Comparison of ENCODE assay signal across 21 cellular contexts in genomic region chr7:115850774-115851173, GRCh38.
DNase-seq lines count a peak whose midpoint lies in the region; ATAC-seq, FAIRE-seq and TF ChIP-seq lines count a peak whose summit lies in the region.
"Had no signal": no experiment of that assay in that cellular context is flagged by ENCODE, and none has a peak within 500 bp of the region (broad histone marks: within the 10 kb centered on the region; RNA-seq: fewer than 3 reads in every experiment).

No MANE protein-coding gene starts in this region.

- H3K18ac ChIP-seq in mesenchymal stem cell (ENCODE audit: low read depth in 1 of 2, low read length in 2 of 2), result no peak overlapping the region

- H3K4me3 Mint-ChIP-seq in effector memory CD8-positive, alpha-beta T cell, result no peak overlapping the region
- H3K4me3 Mint-ChIP-seq: CD14-positive monocyte; CD4-positive, alpha-beta memory T cell; CD4-positive, CD25-positive, alpha-beta regulatory T cell; CD8-positive, alpha-beta memory T cell had no signal

- H2AFZ ChIP-seq in HepG2 (ENCODE audit: low read length) (no peak overlapping the region), K562 (ENCODE audit: low read depth, low read length) (no peak overlapping the region), mesenchymal stem cell (ENCODE audit: low read depth, low read length) (no peak overlapping the region)

- H3K9me3 Mint-ChIP-seq in effector memory CD8-positive, alpha-beta T cell, result no peaks in the 10 kb centered on the region
- H3K9me3 Mint-ChIP-seq: CD14-positive monocyte; CD4-positive, alpha-beta memory T cell; CD4-positive, CD25-positive, alpha-beta regulatory T cell had no signal

- H2BK5ac ChIP-seq in mesenchymal stem cell (ENCODE audit: low read depth, low read length, poor library complexity, severe bottlenecking), result no peak overlapping the region

- no peak for TF ChIP-seq EP300 in HepG2 (IDR thresholded peaks at IDR 0.05; ENCODE audit: low read depth in 2 of 2, low read length in 2 of 2)
- TF ChIP-seq EP300 in HepG2 (CRISPR knock-in tag; IDR thresholded peaks at IDR 0.05; ENCODE audit: borderline replicate concordance), result no peak
- TF ChIP-seq EP300 in K562 (IDR thresholded peaks at IDR 0.05; ENCODE audit: low read length), result no peak

- H3K4me1 Mint-ChIP-seq in effector memory CD8-positive, alpha-beta T cell (ENCODE audit: low read depth in 2 of 2), result no peaks in the 10 kb centered on the region
- H3K4me1 Mint-ChIP-seq: CD14-positive monocyte; CD4-positive, CD25-positive, alpha-beta regulatory T cell; CD8-positive, alpha-beta memory T cell had no signal

- DNase-seq in HepG2 (ENCODE audit: low spot score) (no peak), right lobe of liver (no peak), NCI-H69 (lab: John Stamatoyannopoulos, UW) (peak; percentile 37), K562 (ENCODE audit: extremely low read depth in 1 of 4, low spot score in 3 of 4) (no peak), mesenchymal stem cell (no peak)
- DNase-seq in effector memory CD8-positive, alpha-beta T cell, result no peak
- DNase-seq: BE2C, C1 segment of cervical spinal cord, DMS79, DND-41, GDM1 had no signal

- no peak overlapping the region for H4K91ac ChIP-seq in mesenchymal stem cell (ENCODE audit: low read length)

- H3K14ac ChIP-seq in mesenchymal stem cell (ENCODE audit: low read length in 2 of 2), result no peak overlapping the region

- H3K9me3 ChIP-seq in HepG2 (ENCODE audit: low read length) (no peaks in the 10 kb centered on the region), right lobe of liver (no peaks in the 10 kb centered on the region), K562 (replicated peaks; ENCODE audit: control insufficient read depth, insufficient read depth, low read depth, low read length) (no peaks in the 10 kb centered on the region), mesenchymal stem cell (ENCODE audit: control insufficient read depth, low read length) (no peaks in the 10 kb centered on the region)
- H3K9me3 ChIP-seq: BE2C, BLaER1 had no signal

- H4K20me1 ChIP-seq in HepG2 (ENCODE audit: insufficient read depth, low read length) (no peaks in the 10 kb centered on the region), K562 (replicated peaks; ENCODE audit: control insufficient read depth, insufficient read depth, low read length) (no peaks in the 10 kb centered on the region)
- H4K20me1 ChIP-seq: BLaER1 had no signal

- ATAC-seq in HepG2, result no peak
- no peak for ATAC-seq in right lobe of liver
- ATAC-seq in K562, result no peak
- no peak for ATAC-seq in HG03432 (IDR thresholded peaks at IDR 0.05; ENCODE audit: unreplicated experiment)
- ATAC-seq in HG02938 (IDR thresholded peaks at IDR 0.05; ENCODE audit: unreplicated experiment), result no peak
- no peak for ATAC-seq in effector memory CD8-positive, alpha-beta T cell (replicated peaks)

- TF ChIP-seq RAD21 in HepG2 (CRISPR knock-in tag; IDR thresholded peaks at IDR 0.05), result no peak
- no peak for TF ChIP-seq RAD21 in K562 (CRISPR knock-in tag; conservative IDR thresholded peaks at IDR 0.05 in 1 of 2, IDR thresholded peaks at IDR 0.05 in 1 of 2)

- no TSS peak for BruUV-seq in HepG2 (replicated peaks; lab: Mats Ljungman, UMichigan)
- BruUV-seq in K562 (replicated peaks; lab: Mats Ljungman, UMichigan), result no TSS peak

- H3K79me2 ChIP-seq in HepG2 (ENCODE audit: insufficient read depth, low read length) (no peaks in the 10 kb centered on the region), K562 (ENCODE audit: control insufficient read depth, insufficient read depth, low read length) (no peaks in the 10 kb centered on the region)

- TF ChIP-seq POLR2A in HepG2 (IDR thresholded peaks at IDR 0.05; ENCODE audit: insufficient read depth in 1 of 2, low read depth in 2 of 2, low read length in 2 of 2) (no peak), right lobe of liver (IDR thresholded peaks at IDR 0.05) (no peak), K562 (conservative IDR thresholded peaks at IDR 0.05) (no peak)

- no peak overlapping the region for H2BK120ac ChIP-seq in mesenchymal stem cell (ENCODE audit: low read depth, low read length)

- no peaks in the 10 kb centered on the region for H3K36me3 Mint-ChIP-seq in effector memory CD8-positive, alpha-beta T cell (ENCODE audit: insufficient read depth)
- H3K36me3 Mint-ChIP-seq: CD14-positive monocyte; CD4-positive, alpha-beta memory T cell; CD4-positive, CD25-positive, alpha-beta regulatory T cell; CD8-positive, alpha-beta memory T cell had no signal

- FAIRE-seq in HepG2 (lab: Jason Lieb, UNC), result no peak
- FAIRE-seq in K562 (lab: Jason Lieb, UNC), result no peak
- FAIRE-seq: GM12878, GM12892 had no signal

- 3% methylated on average over 3 of the region's 3 CpGs for WGBS in HepG2 (ENCODE audit: low lambda C conversion rate)
- whole genome bisulfite sequencing in right lobe of liver (ENCODE audit: insufficient coverage, low coverage, low lambda C conversion rate, missing lambda C conversion rate), result 78% methylated on average over 3 of the region's 3 CpGs
- WGBS in K562 (ENCODE audit: insufficient coverage, low coverage, missing lambda C conversion rate), result 2% methylated on average over 3 of the region's 3 CpGs
- 79% methylated on average over 2 of the region's 3 CpGs for WGBS in mesenchymal stem cell

- intact Hi-C loops in HepG2 (cut with micrococcal nuclease; ENCODE audit: unreplicated experiment), result loop anchor here (1.0 to 5.0 kb wide), 3 partner anchors 983 to 1824 kb away; no protein-coding TSS in a partner anchor
- intact Hi-C loops in right lobe of liver (cut with DNase I), result no loop called here
- intact Hi-C loops in K562 (cut with micrococcal nuclease), result no loop called here

- H3K4ac ChIP-seq in mesenchymal stem cell (ENCODE audit: low read depth in 1 of 2, low read length in 2 of 2), result no peak overlapping the region

- POLR2A ChIA-PET in HepG2 (lab: Yijun Ruan, JAX), result no interaction called here
- POLR2A ChIA-PET in K562 (lab: Yijun Ruan, JAX), result no interaction called here

- no peaks in the 10 kb centered on the region; a peak in 1 of 5 replicates for H3K27me3 ChIP-seq in HepG2 (ENCODE audit: control insufficient read depth in 1 of 2, insufficient read depth in 2 of 2, low read length in 2 of 2)
- H3K27me3 ChIP-seq in right lobe of liver, result no peaks in the 10 kb centered on the region
- H3K27me3 ChIP-seq in K562 (ENCODE audit: control insufficient read depth in 2 of 2, insufficient read depth in 2 of 2, low read length in 2 of 2), result no peaks in the 10 kb centered on the region
- no peaks in the 10 kb centered on the region for H3K27me3 ChIP-seq in mesenchymal stem cell (ENCODE audit: control insufficient read depth in 1 of 2, insufficient read depth in 1 of 2, low read length in 2 of 2)
- H3K27me3 ChIP-seq: BE2C, BLaER1 had no signal

- H3K4me3 ChIP-seq in HepG2 (replicated peaks in 1 of 3; ENCODE audit: insufficient read depth in 1 of 3, low read depth in 2 of 3, low read length in 3 of 3) (no peak overlapping the region), right lobe of liver (no peak overlapping the region), K562 (no peak overlapping the region), mesenchymal stem cell (ENCODE audit: insufficient read depth in 1 of 2, low read depth in 1 of 2, low read length in 2 of 2) (no peak overlapping the region)
- H3K4me3 ChIP-seq: BLaER1, GM12878 had no signal

- H3K27me3 Mint-ChIP-seq in effector memory CD8-positive, alpha-beta T cell, result no peaks in the 10 kb centered on the region
- H3K27me3 Mint-ChIP-seq: CD4-positive, CD25-positive, alpha-beta regulatory T cell had no signal

- peak overlapping the region; percentile 28 for H2BK15ac ChIP-seq in mesenchymal stem cell (ENCODE audit: low read depth, poor library complexity, severe bottlenecking)

- H3K4me2 ChIP-seq in HepG2 (ENCODE audit: low read depth, low read length) (no peak overlapping the region), K562 (ENCODE audit: insufficient read depth, low read length) (no peak overlapping the region), mesenchymal stem cell (ENCODE audit: low read length, poor library complexity, severe bottlenecking) (no peak overlapping the region)
- H3K4me2 ChIP-seq: BLaER1 had no signal

- no peaks in the 10 kb centered on the region for H3K36me3 ChIP-seq in HepG2 (replicated peaks in 1 of 2; ENCODE audit: control insufficient read depth in 1 of 2, insufficient read depth in 2 of 2, low read length in 2 of 2)
- no peaks in the 10 kb centered on the region for H3K36me3 ChIP-seq in right lobe of liver
- no peaks in the 10 kb centered on the region for H3K36me3 ChIP-seq in K562 (ENCODE audit: control insufficient read depth, insufficient read depth, low read length)
- H3K36me3 ChIP-seq in mesenchymal stem cell (ENCODE audit: control insufficient read depth in 1 of 2, insufficient read depth in 2 of 2, low read depth in 1 of 2, low read length in 2 of 2), result no peaks in the 10 kb centered on the region
- H3K36me3 ChIP-seq: BE2C, BLaER1 had no signal

- H3K4me1 ChIP-seq in HepG2 (ENCODE audit: insufficient read depth, low read length) (no peaks in the 10 kb centered on the region), right lobe of liver (no peaks in the 10 kb centered on the region), K562 (replicated peaks in 1 of 2; ENCODE audit: control insufficient read depth in 2 of 2, insufficient read depth in 2 of 2, low read length in 2 of 2) (no peaks in the 10 kb centered on the region), mesenchymal stem cell (ENCODE audit: control insufficient read depth, insufficient read depth, low read depth, low read length) (peaks cover 2% of the 10 kb centered on the region)
- H3K4me1 ChIP-seq: BE2C, BLaER1 had no signal

- no peak overlapping the region for H4K8ac ChIP-seq in mesenchymal stem cell (ENCODE audit: low read length)

- in situ Hi-C loops in HepG2 (cut with HindIII; ENCODE audit: extremely low pct_ligation_motif_present, low pct_unique_long_range_greater_than_20kb) (no loop called here), K562 (cut with MboI) (no loop called here)

- H2BK12ac ChIP-seq in mesenchymal stem cell (ENCODE audit: low read length in 2 of 2), result no peak overlapping the region

- H3K79me1 ChIP-seq in mesenchymal stem cell (replicated peaks; ENCODE audit: low read length, poor library complexity, severe bottlenecking), result no peaks in the 10 kb centered on the region

- TF ChIP-seq CTCF in HepG2 (CRISPR knock-in tag; IDR thresholded peaks at IDR 0.05) (no peak), right lobe of liver (IDR thresholded peaks at IDR 0.05) (no peak), K562 (IDR thresholded peaks at IDR 0.05 in 2 of 3, conservative IDR thresholded peaks at IDR 0.05 in 1 of 3; ENCODE audit: insufficient read depth in 2 of 3, low read depth in 1 of 3, low read length in 3 of 3) (no peak)

- no peak overlapping the region for H2AK5ac ChIP-seq in mesenchymal stem cell (ENCODE audit: low read length, severe bottlenecking)

- H3K9me1 ChIP-seq in K562 (ENCODE audit: control insufficient read depth, insufficient read depth, low read length), result no peaks in the 10 kb centered on the region

- peak overlapping the region in 1 of 2 experiments; percentile 60 for H3K23ac ChIP-seq in mesenchymal stem cell (ENCODE audit: low read length in 2 of 2)

- H3K9ac ChIP-seq in HepG2 (ENCODE audit: insufficient read depth, low read depth, low read length) (no peak overlapping the region), K562 (ENCODE audit: insufficient read depth in 1 of 2, low read depth in 2 of 2, low read length in 2 of 2) (no peak overlapping the region), mesenchymal stem cell (ENCODE audit: low read length) (no peak overlapping the region)
- H3K9ac ChIP-seq: BLaER1 had no signal

- no peak overlapping the region for H3K27ac Mint-ChIP-seq in effector memory CD8-positive, alpha-beta T cell
- H3K27ac Mint-ChIP-seq: CD14-positive monocyte; CD4-positive, alpha-beta memory T cell; CD4-positive, CD25-positive, alpha-beta regulatory T cell; CD8-positive, alpha-beta memory T cell had no signal

- no peak overlapping the region for H3K27ac ChIP-seq in HepG2 (ENCODE audit: extremely low read length, insufficient read depth, low read length)
- no peak overlapping the region for H3K27ac ChIP-seq in right lobe of liver
- no peak overlapping the region for H3K27ac ChIP-seq in K562 (ENCODE audit: extremely low read depth, low read depth, low read length)
- H3K27ac ChIP-seq in mesenchymal stem cell (ENCODE audit: low read length, poor library complexity, severe bottlenecking), result no peak overlapping the region
- H3K27ac ChIP-seq: 22Rv1, BLaER1 had no signal

- CTCF ChIA-PET in HepG2 (lab: Yijun Ruan, JAX; ENCODE audit: low intra/inter-chr PET ratio, low total read pairs), result interaction anchor here (0.7 to 1.7 kb wide), 3 partner anchors 495 to 1824 kb away, joined by 3 to 5 read pairs (median 3); no protein-coding TSS in a partner anchor
- CTCF ChIA-PET in K562 (lab: Yijun Ruan, JAX; ENCODE audit: low intra/inter-chr PET ratio), result no interaction called here

Comparison
In these comparisons a context has a peak if more than half of its experiments do, and no peak if none do; other contexts are left out.
1. Of the 241 proteins assayed by ChIP-seq in both HepG2 and K562: peak only in HepG2: none; only in K562: MAFG; in both: MAFF and MAFK; in neither: 238.